Comparison of ENCODE assay signal across 8 cellular contexts in the genomic region with DNA sequence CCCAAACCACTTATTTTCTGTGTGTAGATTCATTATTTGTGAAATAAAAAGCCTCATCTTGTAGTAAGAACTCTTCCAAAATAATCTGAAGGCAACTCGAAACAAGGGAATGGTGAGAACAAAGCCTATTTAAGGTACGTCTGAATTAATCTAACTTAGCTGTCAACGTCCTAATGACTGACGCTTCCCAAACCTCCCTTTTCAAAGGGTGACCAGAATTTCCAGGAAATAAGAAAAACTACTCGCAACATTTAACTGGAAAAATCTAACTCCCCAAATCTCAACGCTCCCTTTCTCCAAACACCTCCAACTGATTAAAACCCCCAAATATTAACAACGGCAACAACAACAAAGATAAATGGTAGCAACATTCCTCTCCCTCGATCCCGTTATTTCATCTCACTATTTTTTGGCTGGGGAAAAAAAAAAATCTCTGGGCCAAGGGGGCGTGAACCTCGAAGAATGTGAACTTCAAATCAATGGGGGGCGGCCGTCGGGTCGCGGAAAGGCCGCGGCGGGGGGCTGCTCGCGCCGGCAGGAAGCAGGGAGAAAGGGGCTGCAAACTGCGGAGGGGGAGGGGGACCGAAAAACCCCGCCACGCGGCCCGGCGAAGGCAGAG. TPM values are rescaled to one million over a fixed set of nuclear protein-coding genes. Genes with fewer than 3 reads are reported as not detected.
DNase-seq lines count a peak whose midpoint lies in the region; ATAC-seq and TF ChIP-seq lines count a peak whose summit lies in the region.

No MANE protein-coding gene starts in this region.

- intact Hi-C loops in CD8-positive, alpha-beta T cell (cut with DNase I, micrococcal nuclease): loop anchor here (1.0 to 10.0 kb wide), 6 partner anchors 20 to 765 kb away; a partner anchor contains a TSS
- intact Hi-C loops in dorsolateral prefrontal cortex (cut with DNase I): loop anchor here (1.0 to 10.0 kb wide), 3 partner anchors 19 to 175 kb away; a partner anchor contains a TSS

- no peak for TF ChIP-seq CTCF in CD8-positive, alpha-beta T cell (IDR thresholded peaks at IDR 0.05)
- TF ChIP-seq CTCF in dorsolateral prefrontal cortex (IDR thresholded peaks at IDR 0.05 in 54 of 56, conservative IDR thresholded peaks at IDR 0.05 in 2 of 56; ENCODE audit: low read depth in 1 of 56, partially characterized antibody in 56 of 56): no peak

- H3K4me1 ChIP-seq in CD8-positive, alpha-beta T cell (ENCODE audit: insufficient read depth, low read length): peaks cover 41% of the 10 kb centered on the region

- CTCF ChIA-PET in CD8-positive, alpha-beta T cell (lab: Charles Lee): interaction anchor here (0.9 kb wide), 1 partner anchor 23 kb away, joined by 4 read pairs; no protein-coding TSS in a partner anchor

- H3K4me1 Mint-ChIP-seq in CD8-positive, alpha-beta T cell (ENCODE audit: low read depth): peaks cover 56% of the 10 kb centered on the region
- H3K4me1 Mint-ChIP-seq in natural killer cell treated with Interleukin-12 subunit alpha and Interleukin-12 subunit beta and Interleukin-15 and Interleukin-18, amount 100 ng/mL, for 72 hours (ENCODE audit: low read depth in 2 of 2): peaks cover 41 to 51% of the 10 kb centered on the region in 2 donors

- in situ Hi-C loops in ACHN (cut with HindIII; ENCODE audit: low pct_ligation_motif_present, low pct_unique_long_range_greater_than_20kb, low sequenced_read_pairs): no loop called here

- no peaks in the 10 kb centered on the region for H3K27me3 Mint-ChIP-seq in CD8-positive, alpha-beta T cell (ENCODE audit: low read depth)
- no peaks in the 10 kb centered on the region for H3K27me3 Mint-ChIP-seq in natural killer cell treated with Interleukin-12 subunit alpha and Interleukin-12 subunit beta and Interleukin-15 and Interleukin-18, amount 100 ng/mL, for 72 hours

- peak overlapping the region; percentile 92 for H3K4me3 Mint-ChIP-seq in CD8-positive, alpha-beta T cell
- H3K4me3 Mint-ChIP-seq in natural killer cell treated with Interleukin-12 subunit alpha and Interleukin-12 subunit beta and Interleukin-15 and Interleukin-18, amount 100 ng/mL, for 72 hours: peak overlapping the region; percentile 98

- peak overlapping the region; percentile 92 for H3K27ac Mint-ChIP-seq in CD8-positive, alpha-beta T cell
- peak overlapping the region; percentile 94 to 95 for H3K27ac Mint-ChIP-seq in natural killer cell treated with Interleukin-12 subunit alpha and Interleukin-12 subunit beta and Interleukin-15 and Interleukin-18, amount 100 ng/mL, for 72 hours

- ATAC-seq in CD8-positive, alpha-beta T cell: no peak
- no peak for ATAC-seq in natural killer cell treated with Interleukin-12 subunit alpha and Interleukin-12 subunit beta and Interleukin-15 and Interleukin-18, amount 100 ng/mL, for 72 hours
- ATAC-seq in HG03457 (IDR thresholded peaks at IDR 0.05; ENCODE audit: unreplicated experiment) (no peak), GM19467 (IDR thresholded peaks at IDR 0.05; ENCODE audit: unreplicated experiment) (no peak), GM21526 (IDR thresholded peaks at IDR 0.05; ENCODE audit: low FRiP score, unreplicated experiment) (no peak)

- H3K9me3 ChIP-seq in CD8-positive, alpha-beta T cell (ENCODE audit: low read length): no peaks in the 10 kb centered on the region
- no peaks in the 10 kb centered on the region for H3K9me3 ChIP-seq in MG63

- no peaks in the 10 kb centered on the region for H3K36me3 ChIP-seq in CD8-positive, alpha-beta T cell (ENCODE audit: insufficient read depth, low read length)
- H3K36me3 ChIP-seq in MG63: peaks cover 51% of the 10 kb centered on the region

- DNase-seq in CD8-positive, alpha-beta T cell: no peak
- peak; percentile 77 for DNase-seq in MG63
- DNase-seq in dorsolateral prefrontal cortex: no peak
- DNase-seq in natural killer cell treated with Interleukin-12 subunit alpha and Interleukin-12 subunit beta and Interleukin-15 and Interleukin-18, amount 100 ng/mL, for 72 hours (ENCODE audit: low spot score): no peak
- DNase-seq in ACHN: no peak

- H3K36me3 Mint-ChIP-seq in CD8-positive, alpha-beta T cell: peaks cover 32% of the 10 kb centered on the region
- H3K36me3 Mint-ChIP-seq in natural killer cell treated with Interleukin-12 subunit alpha and Interleukin-12 subunit beta and Interleukin-15 and Interleukin-18, amount 100 ng/mL, for 72 hours: peaks cover 30% of the 10 kb centered on the region

- no peaks in the 10 kb centered on the region for H3K9me3 Mint-ChIP-seq in CD8-positive, alpha-beta T cell
- no peaks in the 10 kb centered on the region for H3K9me3 Mint-ChIP-seq in natural killer cell treated with Interleukin-12 subunit alpha and Interleukin-12 subunit beta and Interleukin-15 and Interleukin-18, amount 100 ng/mL, for 72 hours

- POLR2A ChIA-PET in CD8-positive, alpha-beta T cell (lab: Charles Lee): interaction anchor here (1.0 to 3.4 kb wide), 5 partner anchors 11 to 236 kb away, joined by 3 to 24 read pairs (median 5); a partner anchor contains a TSS

- peak overlapping the region; percentile 87 for H3K4me3 ChIP-seq in CD8-positive, alpha-beta T cell (ENCODE audit: low read depth, low read length)
- peak overlapping the region; percentile 88 for H3K4me3 ChIP-seq in MG63
- H3K4me3 ChIP-seq in dorsolateral prefrontal cortex: peak overlapping the region; percentile 66 to 98 (median 92)

- no peaks in the 10 kb centered on the region for H3K27me3 ChIP-seq in CD8-positive, alpha-beta T cell (ENCODE audit: insufficient read depth, low read length)
- no peaks in the 10 kb centered on the region for H3K27me3 ChIP-seq in MG63
- no peaks in the 10 kb centered on the region for H3K27me3 ChIP-seq in dorsolateral prefrontal cortex

- peak overlapping the region; percentile 92 for H3K27ac ChIP-seq in CD8-positive, alpha-beta T cell (ENCODE audit: low read depth, low read length)
- peak overlapping the region; percentile 61 to 99 (median 95) for H3K27ac ChIP-seq in dorsolateral prefrontal cortex

RNA-seq across cellular contexts. Expression of a gene that starts 0.6 kb away (rescaled TPM):
- total RNA-seq in CD8-positive, alpha-beta T cell: 100 to 1,000 TPM; 321 to 335 TPM
- total RNA-seq in MG63 (2014; rRNA removed; shearing (Covaris generic); ENCODE audit: low replicate concordance): 40.0 and 46.4 TPM in 2 replicates
- total RNA-seq in dorsolateral prefrontal cortex: 10 to 100 TPM; 59.4 to 96.0 (median 77.6) TPM
- total RNA-seq in natural killer cell treated with Interleukin-12 subunit alpha and Interleukin-12 subunit beta and Interleukin-15 and Interleukin-18, amount 100 ng/mL, for 72 hours: 100 to 1,000 TPM; 176 to 214 TPM

RNA-seq across cellular contexts. Expression of a gene that starts 19.9 kb away (rescaled TPM):
- 100 to 1,000 TPM; 187 to 203 TPM for total RNA-seq in CD8-positive, alpha-beta T cell
- total RNA-seq in MG63 (2014; rRNA removed; shearing (Covaris generic); ENCODE audit: low replicate concordance): 36.5 and 47.0 TPM in 2 replicates
- total RNA-seq in dorsolateral prefrontal cortex: 100 to 1,000 TPM in 6 of 120 experiments, 10 to 100 TPM in 114; 40.7 to 123 (median 66.8) TPM
- 100 to 1,000 TPM in 1 of 2 donors, 10 to 100 TPM in 1; 89.7 to 162 TPM for total RNA-seq in natural killer cell treated with Interleukin-12 subunit alpha and Interleukin-12 subunit beta and Interleukin-15 and Interleukin-18, amount 100 ng/mL, for 72 hours
